In genomic region chr9:136742640-136743391, GRCh38 we compare ENCODE assay signal across 9 cellular contexts. TPM values are rescaled to one million over a fixed set of nuclear protein-coding genes. Genes with fewer than 3 reads are reported as not detected.
A peak's percentile ranks its signal among the peaks of the same experiment; 100 is the strongest.
DNase-seq lines count a peak whose midpoint lies in the region; ATAC-seq and TF ChIP-seq lines count a peak whose summit lies in the region.
"Had no signal": no experiment of that assay in that cellular context is flagged by ENCODE, and none has a peak within 500 bp of the region (broad histone marks: within the 10 kb centered on the region; RNA-seq: fewer than 3 reads in every experiment).

TSS of gene LCN10 (minus strand) at chr9:136742940. CDS start at chr9:136742903, 37 bp downstream.

- H3K27me3 ChIP-seq in AG04450 (ENCODE audit: control insufficient read depth, insufficient read depth, low read length) (peaks cover 57% of the 10 kb centered on the region), right lobe of liver (no peaks in the 10 kb centered on the region)

- H3K4me1 ChIP-seq in HEK293 (ENCODE audit: control insufficient read depth, insufficient read depth, low read length) (no peaks in the 10 kb centered on the region), right lobe of liver (peaks cover 0 to 5% (median 0%) of the 10 kb centered on the region in 4 donors)

- TF ChIP-seq POLR2A in right lobe of liver (IDR thresholded peaks at IDR 0.05): no peak

- H3K36me3 Mint-ChIP-seq in activated naive CD8-positive, alpha-beta T cell treated with anti-CD3 and anti-CD28 coated beads, Interleukin-2, amount 50 U/mL, for 24 hours (ENCODE audit: low read depth): no peaks in the 10 kb centered on the region

- peaks cover 24% of the 10 kb centered on the region for H3K4me1 Mint-ChIP-seq in activated naive CD8-positive, alpha-beta T cell treated with anti-CD3 and anti-CD28 coated beads, Interleukin-2, amount 50 U/mL, for 24 hours

- DNase-seq in AG04450 (ENCODE audit: low read depth, low spot score) (no peak), right lobe of liver (no peak), NCI-H187 treated with DMSO at 0.1 percent for 48 hours (lab: John Stamatoyannopoulos, UW) (no peak), GDM1 (lab: John Stamatoyannopoulos, UW) (no peak)
- DNase-seq in activated naive CD8-positive, alpha-beta T cell treated with anti-CD3 and anti-CD28 coated beads, Interleukin-2, amount 50 U/mL, for 24 hours: peak; percentile 21

- H3K9me3 Mint-ChIP-seq in activated naive CD8-positive, alpha-beta T cell treated with anti-CD3 and anti-CD28 coated beads, Interleukin-2, amount 50 U/mL, for 24 hours: no peaks in the 10 kb centered on the region
- H3K9me3 Mint-ChIP-seq: T-helper 2 cell treated with Interferon-gamma antibody and Interleukin-4, amounts not matched to agents 5 μg/mL and 100 μg/mL, for 36 hours had no signal

- H3K9me3 ChIP-seq in AG04450 (ENCODE audit: control insufficient read depth, insufficient read depth, low read length) (peaks cover 10% of the 10 kb centered on the region; the same call in 1 of the 2 replicates), HEK293 (ENCODE audit: control insufficient read depth, insufficient read depth, low read depth, low read length) (no peaks in the 10 kb centered on the region), right lobe of liver (no peaks in the 10 kb centered on the region)

- ATAC-seq in activated naive CD8-positive, alpha-beta T cell treated with anti-CD3 and anti-CD28 coated beads, Interleukin-2, amount 50 U/mL, for 24 hours: no peak
- ATAC-seq in right lobe of liver: peak in 2 of 4 donors; percentile 3 to 13
- no peak for ATAC-seq in HG03442 (IDR thresholded peaks at IDR 0.05; ENCODE audit: unreplicated experiment)
- ATAC-seq in HG02759 (IDR thresholded peaks at IDR 0.05; ENCODE audit: unreplicated experiment): no peak

- CTCF ChIA-PET in AG04450 (lab: Charles Lee) (interaction anchor here (0.6 kb wide), 1 partner anchor 285 kb away, joined by 3 read pairs; no protein-coding TSS in a partner anchor), HEK293 (lab: Yijun Ruan, JAX) (interaction anchor here (0.7 to 1.0 kb wide), 3 partner anchors 16 to 446 kb away, joined by 3 to 4 read pairs (median 3); no protein-coding TSS in a partner anchor)

- H3K36me3 ChIP-seq in HEK293 (ENCODE audit: control insufficient read depth in 2 of 2, insufficient read depth in 1 of 2, low read length in 2 of 2): no peaks in the 10 kb centered on the region
- H3K36me3 ChIP-seq in right lobe of liver: no peaks in the 10 kb centered on the region

- no peak within 1 kb of the TSS for H3K27ac ChIP-seq in AG04450 (ENCODE audit: low read depth, low read length)
- no peak within 1 kb of the TSS for H3K27ac ChIP-seq in HEK293 (ENCODE audit: extremely low read depth, low read depth, low read length)
- no peak within 1 kb of the TSS for H3K27ac ChIP-seq in right lobe of liver

- WGBS in right lobe of liver (ENCODE audit: insufficient coverage, low coverage, low lambda C conversion rate, missing lambda C conversion rate): 38% methylated on average over 3 of the region's 23 CpGs

- H3K27me3 Mint-ChIP-seq in activated naive CD8-positive, alpha-beta T cell treated with anti-CD3 and anti-CD28 coated beads, Interleukin-2, amount 50 U/mL, for 24 hours: no peaks in the 10 kb centered on the region

- peak within 1 kb of the TSS; percentile 63 for H3K4me3 Mint-ChIP-seq in activated naive CD8-positive, alpha-beta T cell treated with anti-CD3 and anti-CD28 coated beads, Interleukin-2, amount 50 U/mL, for 24 hours
- H3K4me3 Mint-ChIP-seq: T-helper 2 cell treated with Interferon-gamma antibody and Interleukin-4, amounts not matched to agents 5 μg/mL and 100 μg/mL, for 36 hours had no signal

- intact Hi-C loops in right lobe of liver (cut with DNase I): no loop called here

- H3K4me3 ChIP-seq in AG04450 (ENCODE audit: low read depth, low read length) (no peak within 1 kb of the TSS), HEK293 (ENCODE audit: low read depth, low read length) (no peak within 1 kb of the TSS), right lobe of liver (no peak within 1 kb of the TSS)

- TF ChIP-seq CTCF in AG04450 (IDR thresholded peaks at IDR 0.05; ENCODE audit: low read depth, low read length): peak; percentile 45
- TF ChIP-seq CTCF in HEK293 (tag by site-specific recombination; IDR thresholded peaks at IDR 0.05): peak; percentile 64
- TF ChIP-seq CTCF in right lobe of liver (IDR thresholded peaks at IDR 0.05): peak in 3 of 4 donors; percentile 12 to 29 (median 17)

- POLR2A ChIA-PET in AG04450 (lab: Yijun Ruan, JAX): no interaction called here
- POLR2A ChIA-PET in HEK293 (lab: Yijun Ruan, JAX): interaction anchor here (2.3 to 3.2 kb wide), 2 partner anchors 14 to 15 kb away, joined by 7 to 22 read pairs; no protein-coding TSS in a partner anchor

- no peak within 1 kb of the TSS for H3K27ac Mint-ChIP-seq in activated naive CD8-positive, alpha-beta T cell treated with anti-CD3 and anti-CD28 coated beads, Interleukin-2, amount 50 U/mL, for 24 hours
- H3K27ac Mint-ChIP-seq: T-helper 2 cell treated with Interferon-gamma antibody and Interleukin-4, amounts not matched to agents 5 μg/mL and 100 μg/mL, for 36 hours had no signal

TF ChIP-seq in HEK293, 187 proteins besides CTCF, POLR2A, EP300 and RAD21 (continues in another document):
- TF ChIP-seq ZNF660 (tag by site-specific recombination; IDR thresholded peaks at IDR 0.05) (no peak), ZNF843 (tag by site-specific recombination; IDR thresholded peaks at IDR 0.05) (no peak), ZNF776 (tag by site-specific recombination; IDR thresholded peaks at IDR 0.05; ENCODE audit: borderline replicate concordance) (no peak), ZNF626 (tag by site-specific recombination; IDR thresholded peaks at IDR 0.05) (no peak), GLIS2 (tag by site-specific recombination; IDR thresholded peaks at IDR 0.05) (peak; percentile 29; the same call in 1 of the 2 replicates), ZNF398 (tag by site-specific recombination; IDR thresholded peaks at IDR 0.05) (0 out of 2 replicates have a peak, but pooled peaks have one; percentile 35), AEBP2 (tag by site-specific recombination; IDR thresholded peaks at IDR 0.05; ENCODE audit: borderline replicate concordance) (no peak), SP3 (tag by site-specific recombination; IDR thresholded peaks at IDR 0.05) (0 out of 2 replicates have a peak, but pooled peaks have one; percentile 14), SCRT1 (tag by site-specific recombination; IDR thresholded peaks at IDR 0.05; ENCODE audit: borderline replicate concordance) (peak; percentile 88), ZNF585B (tag by site-specific recombination; IDR thresholded peaks at IDR 0.05) (no peak), ZFP69B (tag by site-specific recombination; IDR thresholded peaks at IDR 0.05) (no peak), KLF1 (tag by site-specific recombination; IDR thresholded peaks at IDR 0.05) (peak; percentile 75; the same call in 1 of the 2 replicates), KLF17 (tag by site-specific recombination; IDR thresholded peaks at IDR 0.05) (no peak), ZNF16 (tag by site-specific recombination; IDR thresholded peaks at IDR 0.05; ENCODE audit: low read depth) (no peak), ZBTB6 (tag by site-specific recombination; IDR thresholded peaks at IDR 0.05) (peak; percentile 66; the same call in 1 of the 2 replicates), SCRT2 (tag by site-specific recombination; IDR thresholded peaks at IDR 0.05) (peak; percentile 96)

RNA-seq across cellular contexts. Expression of gene LCN10, which starts in this region (rescaled TPM):
- polyA plus RNA-seq in AG04450 (2011; rRNA removed): not detected in 2 replicates
- not detected in 2 replicates for polyA minus RNA-seq in AG04450 (2011; rRNA and poly(A)+ RNA removed)
- total RNA-seq in right lobe of liver: under 1 TPM in 4 of 6 experiments, not detected in 2; 0.23 to 0.81 (median 0.32) TPM
